ENCODE assay signal across 23 cellular contexts in genomic region chr4:75144475-75144874, GRCh38.
DNase-seq lines count a peak whose midpoint lies in the region; ATAC-seq and TF ChIP-seq lines count a peak whose summit lies in the region.
"Had no signal": no experiment of that assay in that cellular context is flagged by ENCODE, and none has a peak within 500 bp of the region (broad histone marks: within the 10 kb centered on the region; RNA-seq: fewer than 3 reads in every experiment).

No MANE protein-coding gene starts in this region.

- CTCF ChIA-PET in WTC11 (lab: Charles Lee): interaction anchor here (1.6 kb wide), 1 partner anchor 270 kb away, joined by 3 read pairs; no protein-coding TSS in a partner anchor

- H3K4me3 Mint-ChIP-seq in WTC11: no peak overlapping the region
- H3K4me3 Mint-ChIP-seq: CD14-positive monocyte; CD4-positive, alpha-beta memory T cell; CD4-positive, CD25-positive, alpha-beta regulatory T cell; CD8-positive, alpha-beta memory T cell had no signal

- no peaks in the 10 kb centered on the region for H3K9me3 ChIP-seq in HUES48 (ENCODE audit: control insufficient read depth, insufficient read depth, low read length)
- H3K9me3 ChIP-seq: BE2C, BLaER1 had no signal

- no peak for TF ChIP-seq CTCF in WTC11 (IDR thresholded peaks at IDR 0.05)

- DNase-seq in WTC11 (ENCODE audit: low spot score) (no peak), cardiac septum (ENCODE audit: low spot score) (no peak), NOMO-1 treated with DMSO at 0.1 percent for 48 hours (lab: John Stamatoyannopoulos, UW; ENCODE audit: unreplicated experiment) (no peak), inferior parietal cortex (ENCODE audit: extremely low spot score) (no peak)
- DNase-seq: 8988T; ACHN; BE2C; C1 segment of cervical spinal cord; CD4-positive, alpha-beta memory T cell; CD4-positive, CD25-positive, alpha-beta regulatory T cell; CD8-positive, alpha-beta memory T cell; COR-L47; DMS 273 treated with DMSO at 0.1 percent for 48 hours; DMS153; DMS53; DMS79; DND-41; EL; GDM1 had no signal

- no peaks in the 10 kb centered on the region for H3K36me3 ChIP-seq in HUES48 (ENCODE audit: control insufficient read depth, insufficient read depth, low read length)
- H3K36me3 ChIP-seq: BE2C, BLaER1 had no signal

- H3K4me3 ChIP-seq in HUES48 (ENCODE audit: low read depth, low read length): peak overlapping the region; percentile 26; the same call in 1 of the 2 replicates
- H3K4me3 ChIP-seq: BLaER1, GM12878 had no signal

- H3K36me3 Mint-ChIP-seq in WTC11: no peaks in the 10 kb centered on the region
- H3K36me3 Mint-ChIP-seq: CD14-positive monocyte; CD4-positive, alpha-beta memory T cell; CD4-positive, CD25-positive, alpha-beta regulatory T cell; CD8-positive, alpha-beta memory T cell had no signal

- peak; percentile 69 for ATAC-seq in WTC11
- ATAC-seq: GM12878 had no signal

- no peak overlapping the region for H3K9ac ChIP-seq in HUES48 (ENCODE audit: low read depth, low read length)
- H3K9ac ChIP-seq: BLaER1 had no signal

- POLR2A ChIA-PET in WTC11 (lab: Charles Lee): no interaction called here

- H3K27ac Mint-ChIP-seq in WTC11: no peak overlapping the region
- H3K27ac Mint-ChIP-seq: CD14-positive monocyte; CD4-positive, CD25-positive, alpha-beta regulatory T cell; CD8-positive, alpha-beta memory T cell had no signal

- no peak overlapping the region for H3K27ac ChIP-seq in HUES48 (ENCODE audit: low read depth, low read length)
- H3K27ac ChIP-seq: BLaER1 had no signal

- H3K4me1 ChIP-seq in HUES48 (ENCODE audit: control insufficient read depth, insufficient read depth, low read length): peaks cover 4% of the 10 kb centered on the region; the same call in 1 of the 2 replicates
- H3K4me1 ChIP-seq: BE2C had no signal

- H3K27me3 Mint-ChIP-seq in WTC11 (ENCODE audit: low read depth): no peaks in the 10 kb centered on the region; the same call in 1 of the 2 replicates
- H3K27me3 Mint-ChIP-seq: CD4-positive, CD25-positive, alpha-beta regulatory T cell; CD8-positive, alpha-beta memory T cell had no signal

- H3K27me3 ChIP-seq in HUES48 (ENCODE audit: control insufficient read depth, insufficient read depth, low read length): no peaks in the 10 kb centered on the region
- H3K27me3 ChIP-seq: BLaER1 had no signal

- intact Hi-C loops in cardiac septum (cut with DNase I): no loop called here

- H3K4me1 Mint-ChIP-seq in WTC11: peaks cover 19% of the 10 kb centered on the region
- H3K4me1 Mint-ChIP-seq: CD14-positive monocyte; CD4-positive, alpha-beta memory T cell; CD4-positive, CD25-positive, alpha-beta regulatory T cell; CD8-positive, alpha-beta memory T cell had no signal

- peaks cover 9% of the 10 kb centered on the region for H3K9me3 Mint-ChIP-seq in WTC11

TF ChIP-seq in WTC11, 78 proteins besides CTCF, POLR2A, EP300 and RAD21 (continues in another document):
- TF ChIP-seq MLX (CRISPR knock-in tag; IDR thresholded peaks at IDR 0.05): no peak
- TF ChIP-seq NR2C2 (CRISPR knock-in tag; IDR thresholded peaks at IDR 0.05): no peak
- TF ChIP-seq ZNF532 (CRISPR knock-in tag; IDR thresholded peaks at IDR 0.05; ENCODE audit: borderline replicate concordance): no peak
- no peak for TF ChIP-seq ATF3 (CRISPR knock-in tag; conservative IDR thresholded peaks at IDR 0.05)
- no peak for TF ChIP-seq HMGA2 (CRISPR knock-in tag; IDR thresholded peaks at IDR 0.05)
- no peak for TF ChIP-seq NFATC4 (CRISPR knock-in tag; IDR thresholded peaks at IDR 0.05)
- TF ChIP-seq ERG (CRISPR knock-in tag; IDR thresholded peaks at IDR 0.05): no peak
- TF ChIP-seq CREM (CRISPR knock-in tag; IDR thresholded peaks at IDR 0.05): no peak
- no peak for TF ChIP-seq NFYB (CRISPR knock-in tag; conservative IDR thresholded peaks at IDR 0.05; ENCODE audit: low read depth)
- TF ChIP-seq TP53 (CRISPR knock-in tag; IDR thresholded peaks at IDR 0.05): no peak
- no peak for TF ChIP-seq ZNF317 (CRISPR knock-in tag; IDR thresholded peaks at IDR 0.05; ENCODE audit: borderline replicate concordance, low read depth)
- no peak for TF ChIP-seq FOXJ3 (CRISPR knock-in tag; IDR thresholded peaks at IDR 0.05; ENCODE audit: borderline replicate concordance)
- no peak for TF ChIP-seq ZNF121 (CRISPR knock-in tag; IDR thresholded peaks at IDR 0.05)
- no peak for TF ChIP-seq OVOL2 (CRISPR knock-in tag; IDR thresholded peaks at IDR 0.05; ENCODE audit: borderline replicate concordance)
- no peak for TF ChIP-seq ZNF423 (CRISPR knock-in tag; IDR thresholded peaks at IDR 0.05)
- TF ChIP-seq STAT6 (CRISPR knock-in tag; conservative IDR thresholded peaks at IDR 0.05; ENCODE audit: low read depth): no peak
